ENCODE assay signal across 8 cellular contexts in genomic region chr5:34125354-34125753, GRCh38.
DNase-seq lines count a peak whose midpoint lies in the region; ATAC-seq and FAIRE-seq lines count a peak whose summit lies in the region.
"Not testable (repeated sequence)": the region's sequence is repeated elsewhere in the genome, so short reads cannot be mapped to it uniquely, and the experiment has no call there.

No MANE protein-coding gene starts in this region.

- peak; percentile 66 for FAIRE-seq in GM18507 (lab: Jason Lieb, UNC)

- not testable (repeated sequence) for DNase-seq in GM18507 (ENCODE audit: extremely low spot score, insufficient read length, low read depth)

- ATAC-seq in GM18909 (IDR thresholded peaks at IDR 0.05; ENCODE audit: poor library complexity, unreplicated experiment) (peak; percentile 83), GM19455 (IDR thresholded peaks at IDR 0.05; ENCODE audit: unreplicated experiment) (peak; percentile 87), GM21529 (IDR thresholded peaks at IDR 0.05; ENCODE audit: unreplicated experiment) (peak; percentile 80), HG02623 (IDR thresholded peaks at IDR 0.05; ENCODE audit: unreplicated experiment) (peak; percentile 96), HG02943 (IDR thresholded peaks at IDR 0.05; ENCODE audit: low read depth, unreplicated experiment) (peak; percentile 81), HG03135 (IDR thresholded peaks at IDR 0.05; ENCODE audit: unreplicated experiment) (peak; percentile 79), HG03460 (IDR thresholded peaks at IDR 0.05; ENCODE audit: unreplicated experiment) (peak; percentile 89)
